In the genomic region with DNA sequence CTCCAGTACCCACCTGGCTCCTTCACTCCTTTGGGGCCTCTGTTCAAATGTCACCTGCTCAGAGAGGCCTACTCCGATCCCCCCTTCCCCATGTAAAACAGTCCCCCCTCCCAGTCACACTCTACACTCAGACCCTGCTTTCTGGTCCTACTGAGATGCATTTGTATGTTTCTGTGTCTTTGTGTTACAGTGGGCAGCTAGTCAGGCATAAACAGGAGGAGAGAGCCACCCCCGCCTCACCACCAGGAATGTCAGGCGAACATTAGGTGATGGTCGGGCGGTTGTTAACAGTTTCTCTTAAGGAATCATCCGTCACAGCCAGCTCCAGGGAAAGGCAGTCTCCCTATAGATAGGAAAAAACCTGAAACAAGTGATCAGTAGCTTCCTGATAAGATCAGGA, we compare ENCODE assay signal across 18 cellular contexts. TPM values are rescaled to one million over a fixed set of nuclear protein-coding genes. Genes with fewer than 3 reads are reported as not detected.
A peak's percentile ranks its signal among the peaks of the same experiment; 100 is the strongest.
DNase-seq lines count a peak whose midpoint lies in the region; ATAC-seq and TF ChIP-seq lines count a peak whose summit lies in the region.
"Had no signal": no experiment of that assay in that cellular context is flagged by ENCODE, and none has a peak within 500 bp of the region (broad histone marks: within the 10 kb centered on the region; RNA-seq: fewer than 3 reads in every experiment).

No MANE protein-coding gene starts in this region.

- DNase-seq in activated naive CD8-positive, alpha-beta T cell treated with anti-CD3 and anti-CD28 coated beads, Interleukin-2, amount 10 ng/mL, durations not matched to agents 7 days and 5 days = no peak
- DNase-seq in activated naive CD8-positive, alpha-beta T cell treated with anti-CD3 and anti-CD28 coated beads, Interleukin-2, amount 50 U/mL, for 24 hours = no peak
- no peak for DNase-seq in naive thymus-derived CD8-positive, alpha-beta T cell
- DNase-seq in type B pancreatic cell (ENCODE audit: extremely low spot score, unreplicated experiment) (no peak), hippocampal formation (lab: John Stamatoyannopoulos, UW) (no peak)
- no peak for DNase-seq in activated T-helper 1 cell treated with anti-CD3 and anti-CD28 coated beads, Interleukin-12 subunit alpha, Interleukin-12 subunit beta, Interleukin-2, Interleukin-4 antibody, amounts not matched to agents 30 ng/mL and 10 ng/mL and 1 ng/mL, durations not matched to agents 14 hours and 24 hours and 36 hours (ENCODE audit: low spot score)
- DNase-seq: DMS79, H9, KBM-7, NCI-H2029 treated with DMSO at 0.1 percent for 48 hours, NCI-H226, NCI-H524, SIG-M5 had no signal

- POLR2A ChIA-PET in activated naive CD8-positive, alpha-beta T cell treated with anti-CD3 and anti-CD28 coated beads, Interleukin-2, amount 10 ng/mL, durations not matched to agents 7 days and 5 days (lab: Charles Lee) = interaction anchor here (0.8 kb wide), 1 partner anchor 70 kb away, joined by 3 read pairs; no protein-coding TSS in a partner anchor
- POLR2A ChIA-PET in naive thymus-derived CD8-positive, alpha-beta T cell (lab: Charles Lee) = interaction anchor here (0.6 to 3.9 kb wide), 3 partner anchors 11 to 69 kb away, joined by 3 to 25 read pairs (median 14); partner anchors contain the start of gene USP3

- no peak for TF ChIP-seq CTCF in type B pancreatic cell (conservative IDR thresholded peaks at IDR 0.05)

- intact Hi-C loops in dendritic cell treated with granulocyte-macrophage colony-stimulating factor and Interleukin-4, amounts not matched to agents 40 ng/mL and 50 ng/mL, for 4 days (cut with micrococcal nuclease) = no loop called here
- intact Hi-C loops in activated T-helper 1 cell treated with anti-CD3 and anti-CD28 coated beads, Interleukin-12 subunit alpha, Interleukin-12 subunit beta, Interleukin-2, Interleukin-4 antibody, amounts not matched to agents 30 ng/mL and 10 ng/mL and 1 ng/mL, durations not matched to agents 14 hours and 24 hours and 36 hours (cut with micrococcal nuclease) = no loop called here

- no peaks in the 10 kb centered on the region for H3K27me3 Mint-ChIP-seq in activated naive CD8-positive, alpha-beta T cell treated with anti-CD3 and anti-CD28 coated beads, Interleukin-2, amount 10 ng/mL, durations not matched to agents 7 days and 5 days
- H3K27me3 Mint-ChIP-seq in activated naive CD8-positive, alpha-beta T cell treated with anti-CD3 and anti-CD28 coated beads, Interleukin-2, amount 50 U/mL, for 24 hours = no peaks in the 10 kb centered on the region
- H3K27me3 Mint-ChIP-seq in dendritic cell treated with granulocyte-macrophage colony-stimulating factor and Interleukin-4, amounts not matched to agents 40 ng/mL and 50 ng/mL, for 4 days = peaks cover 1% of the 10 kb centered on the region
- H3K27me3 Mint-ChIP-seq in naive thymus-derived CD8-positive, alpha-beta T cell = no peaks in the 10 kb centered on the region
- peaks cover 28% of the 10 kb centered on the region for H3K27me3 Mint-ChIP-seq in type B pancreatic cell
- H3K27me3 Mint-ChIP-seq in activated T-helper 1 cell treated with anti-CD3 and anti-CD28 coated beads, Interleukin-12 subunit alpha, Interleukin-12 subunit beta, Interleukin-2, Interleukin-4 antibody, amounts not matched to agents 30 ng/mL and 10 ng/mL and 1 ng/mL, durations not matched to agents 14 hours and 24 hours and 36 hours (ENCODE audit: insufficient read depth) = peaks cover 4% of the 10 kb centered on the region

- H3K4me1 Mint-ChIP-seq in activated naive CD8-positive, alpha-beta T cell treated with anti-CD3 and anti-CD28 coated beads, Interleukin-2, amount 10 ng/mL, durations not matched to agents 7 days and 5 days = peaks cover 14% of the 10 kb centered on the region
- H3K4me1 Mint-ChIP-seq in activated naive CD8-positive, alpha-beta T cell treated with anti-CD3 and anti-CD28 coated beads, Interleukin-2, amount 50 U/mL, for 24 hours = peaks cover 21% of the 10 kb centered on the region
- H3K4me1 Mint-ChIP-seq in dendritic cell treated with granulocyte-macrophage colony-stimulating factor and Interleukin-4, amounts not matched to agents 40 ng/mL and 50 ng/mL, for 4 days (ENCODE audit: low read depth) = peaks cover 22% of the 10 kb centered on the region
- peaks cover 15 to 44% (median 30%) of the 10 kb centered on the region in 4 donors for H3K4me1 Mint-ChIP-seq in naive thymus-derived CD8-positive, alpha-beta T cell
- peaks cover 36% of the 10 kb centered on the region for H3K4me1 Mint-ChIP-seq in type B pancreatic cell (ENCODE audit: unreplicated experiment)
- H3K4me1 Mint-ChIP-seq in activated T-helper 1 cell treated with anti-CD3 and anti-CD28 coated beads, Interleukin-12 subunit alpha, Interleukin-12 subunit beta, Interleukin-2, Interleukin-4 antibody, amounts not matched to agents 30 ng/mL and 10 ng/mL and 1 ng/mL, durations not matched to agents 14 hours and 24 hours and 36 hours (ENCODE audit: low read depth) = peaks cover 20% of the 10 kb centered on the region

- H3K27ac Mint-ChIP-seq in activated naive CD8-positive, alpha-beta T cell treated with anti-CD3 and anti-CD28 coated beads, Interleukin-2, amount 10 ng/mL, durations not matched to agents 7 days and 5 days = peak overlapping the region; percentile 32
- no peak overlapping the region for H3K27ac Mint-ChIP-seq in activated naive CD8-positive, alpha-beta T cell treated with anti-CD3 and anti-CD28 coated beads, Interleukin-2, amount 50 U/mL, for 24 hours
- H3K27ac Mint-ChIP-seq in dendritic cell treated with granulocyte-macrophage colony-stimulating factor and Interleukin-4, amounts not matched to agents 40 ng/mL and 50 ng/mL, for 4 days = peak overlapping the region; percentile 14
- peak overlapping the region in 7 of 10 donors; percentile 50 to 99 (median 74) for H3K27ac Mint-ChIP-seq in naive thymus-derived CD8-positive, alpha-beta T cell
- H3K27ac Mint-ChIP-seq in type B pancreatic cell = peak overlapping the region; percentile 18
- no peak overlapping the region for H3K27ac Mint-ChIP-seq in activated T-helper 1 cell treated with anti-CD3 and anti-CD28 coated beads, Interleukin-12 subunit alpha, Interleukin-12 subunit beta, Interleukin-2, Interleukin-4 antibody, amounts not matched to agents 30 ng/mL and 10 ng/mL and 1 ng/mL, durations not matched to agents 14 hours and 24 hours and 36 hours
- H3K27ac Mint-ChIP-seq: CD14-positive monocyte had no signal

- H3K9me3 Mint-ChIP-seq in activated naive CD8-positive, alpha-beta T cell treated with anti-CD3 and anti-CD28 coated beads, Interleukin-2, amount 10 ng/mL, durations not matched to agents 7 days and 5 days = no peaks in the 10 kb centered on the region
- H3K9me3 Mint-ChIP-seq in activated naive CD8-positive, alpha-beta T cell treated with anti-CD3 and anti-CD28 coated beads, Interleukin-2, amount 50 U/mL, for 24 hours = no peaks in the 10 kb centered on the region
- H3K9me3 Mint-ChIP-seq in dendritic cell treated with granulocyte-macrophage colony-stimulating factor and Interleukin-4, amounts not matched to agents 40 ng/mL and 50 ng/mL, for 4 days = no peaks in the 10 kb centered on the region
- no peaks in the 10 kb centered on the region for H3K9me3 Mint-ChIP-seq in naive thymus-derived CD8-positive, alpha-beta T cell
- peaks cover 3% of the 10 kb centered on the region for H3K9me3 Mint-ChIP-seq in type B pancreatic cell
- H3K9me3 Mint-ChIP-seq in activated T-helper 1 cell treated with anti-CD3 and anti-CD28 coated beads, Interleukin-12 subunit alpha, Interleukin-12 subunit beta, Interleukin-2, Interleukin-4 antibody, amounts not matched to agents 30 ng/mL and 10 ng/mL and 1 ng/mL, durations not matched to agents 14 hours and 24 hours and 36 hours = no peaks in the 10 kb centered on the region
- H3K9me3 Mint-ChIP-seq: H9 had no signal

- no peak for ATAC-seq in activated naive CD8-positive, alpha-beta T cell treated with anti-CD3 and anti-CD28 coated beads, Interleukin-2, amount 10 ng/mL, durations not matched to agents 7 days and 5 days (ENCODE audit: low read depth)
- ATAC-seq in activated naive CD8-positive, alpha-beta T cell treated with anti-CD3 and anti-CD28 coated beads, Interleukin-2, amount 50 U/mL, for 24 hours = no peak
- no peak for ATAC-seq in naive thymus-derived CD8-positive, alpha-beta T cell
- ATAC-seq in HG03432 (IDR thresholded peaks at IDR 0.05; ENCODE audit: unreplicated experiment) = no peak
- ATAC-seq: GM12878, Panc1 had no signal

- no peak overlapping the region for H3K4me3 Mint-ChIP-seq in activated naive CD8-positive, alpha-beta T cell treated with anti-CD3 and anti-CD28 coated beads, Interleukin-2, amount 10 ng/mL, durations not matched to agents 7 days and 5 days
- H3K4me3 Mint-ChIP-seq in activated naive CD8-positive, alpha-beta T cell treated with anti-CD3 and anti-CD28 coated beads, Interleukin-2, amount 50 U/mL, for 24 hours = no peak overlapping the region
- H3K4me3 Mint-ChIP-seq in dendritic cell treated with granulocyte-macrophage colony-stimulating factor and Interleukin-4, amounts not matched to agents 40 ng/mL and 50 ng/mL, for 4 days = no peak overlapping the region
- peak overlapping the region in 3 of 10 donors; percentile 0 to 33 (median 13) for H3K4me3 Mint-ChIP-seq in naive thymus-derived CD8-positive, alpha-beta T cell
- no peak overlapping the region for H3K4me3 Mint-ChIP-seq in type B pancreatic cell
- no peak overlapping the region for H3K4me3 Mint-ChIP-seq in activated T-helper 1 cell treated with anti-CD3 and anti-CD28 coated beads, Interleukin-12 subunit alpha, Interleukin-12 subunit beta, Interleukin-2, Interleukin-4 antibody, amounts not matched to agents 30 ng/mL and 10 ng/mL and 1 ng/mL, durations not matched to agents 14 hours and 24 hours and 36 hours
- H3K4me3 Mint-ChIP-seq: CD14-positive monocyte had no signal

- H3K36me3 Mint-ChIP-seq in activated naive CD8-positive, alpha-beta T cell treated with anti-CD3 and anti-CD28 coated beads, Interleukin-2, amount 10 ng/mL, durations not matched to agents 7 days and 5 days = no peaks in the 10 kb centered on the region
- no peaks in the 10 kb centered on the region for H3K36me3 Mint-ChIP-seq in activated naive CD8-positive, alpha-beta T cell treated with anti-CD3 and anti-CD28 coated beads, Interleukin-2, amount 50 U/mL, for 24 hours (ENCODE audit: low read depth)
- no peaks in the 10 kb centered on the region for H3K36me3 Mint-ChIP-seq in dendritic cell treated with granulocyte-macrophage colony-stimulating factor and Interleukin-4, amounts not matched to agents 40 ng/mL and 50 ng/mL, for 4 days (ENCODE audit: low read depth)
- H3K36me3 Mint-ChIP-seq in naive thymus-derived CD8-positive, alpha-beta T cell = no peaks in the 10 kb centered on the region
- H3K36me3 Mint-ChIP-seq in type B pancreatic cell = no peaks in the 10 kb centered on the region
- H3K36me3 Mint-ChIP-seq in activated T-helper 1 cell treated with anti-CD3 and anti-CD28 coated beads, Interleukin-12 subunit alpha, Interleukin-12 subunit beta, Interleukin-2, Interleukin-4 antibody, amounts not matched to agents 30 ng/mL and 10 ng/mL and 1 ng/mL, durations not matched to agents 14 hours and 24 hours and 36 hours (ENCODE audit: low read depth) = no peaks in the 10 kb centered on the region
- H3K36me3 Mint-ChIP-seq: CD14-positive monocyte had no signal

RNA-seq across cellular contexts. Expression of gene CA12, which starts 53.8 kb away (rescaled TPM):
- not detected for total RNA-seq in activated naive CD8-positive, alpha-beta T cell treated with anti-CD3 and anti-CD28 coated beads, Interleukin-2, amount 10 ng/mL, durations not matched to agents 7 days and 5 days
- not detected for total RNA-seq in naive thymus-derived CD8-positive, alpha-beta T cell
- polyA plus RNA-seq in naive thymus-derived CD8-positive, alpha-beta T cell = not detected
- 4.7 and 5.5 TPM in 2 replicates for total RNA-seq in type B pancreatic cell (ENCODE audit: low replicate concordance)
- total RNA-seq in activated T-helper 1 cell treated with anti-CD3 and anti-CD28 coated beads, Interleukin-12 subunit alpha, Interleukin-12 subunit beta, Interleukin-2, Interleukin-4 antibody, amounts not matched to agents 30 ng/mL and 10 ng/mL and 1 ng/mL, durations not matched to agents 14 hours and 24 hours and 36 hours = 0.29 and 0.36 TPM in 2 replicates
- polyA plus RNA-seq: CD14-positive monocyte had no signal

Comparison
In these comparisons a context has a peak if more than half of its experiments do, and no peak if none do; other contexts are left out.
1. H3K27ac Mint-ChIP-seq: peak in activated naive CD8-positive, alpha-beta T cell treated with anti-CD3 and anti-CD28 coated beads, Interleukin-2, amount 10 ng/mL, durations not matched to agents 7 days and 5 days (single experiment), dendritic cell treated with granulocyte-macrophage colony-stimulating factor and Interleukin-4, amounts not matched to agents 40 ng/mL and 50 ng/mL, for 4 days (single experiment), naive thymus-derived CD8-positive, alpha-beta T cell (7 of 10) and type B pancreatic cell (single experiment); none in activated naive CD8-positive, alpha-beta T cell treated with anti-CD3 and anti-CD28 coated beads, Interleukin-2, amount 50 U/mL, for 24 hours (single experiment) and activated T-helper 1 cell treated with anti-CD3 and anti-CD28 coated beads, Interleukin-12 subunit alpha, Interleukin-12 subunit beta, Interleukin-2, Interleukin-4 antibody, amounts not matched to agents 30 ng/mL and 10 ng/mL and 1 ng/mL, durations not matched to agents 14 hours and 24 hours and 36 hours (single experiment).